ENCODE assay signal across 1 cellular context in genomic region chr4:24226018-24226417, GRCh38.
TF ChIP-seq lines count a peak whose summit lies in the region.

No MANE protein-coding gene starts in this region.

TF ChIP-seq in neural cell, 6 proteins besides CTCF, POLR2A, EP300 and RAD21:
- TF ChIP-seq TAF1 (IDR thresholded peaks at IDR 0.05; ENCODE audit: low read depth) (no peak), POLR2AphosphoS5 (IDR thresholded peaks at IDR 0.05) (no peak), EZH2 (IDR thresholded peaks at IDR 0.05; ENCODE audit: borderline replicate concordance, insufficient read depth, low read length, poor library complexity, severe bottlenecking) (no peak), SMC3 (conservative IDR thresholded peaks at IDR 0.05; ENCODE audit: poor library complexity) (no peak), MXI1 (conservative IDR thresholded peaks at IDR 0.05; ENCODE audit: poor library complexity, severe bottlenecking) (no peak), REST (IDR thresholded peaks at IDR 0.05; ENCODE audit: borderline replicate concordance) (no peak)
